ENCODE assay signal across 8 cellular contexts in the genomic region with DNA sequence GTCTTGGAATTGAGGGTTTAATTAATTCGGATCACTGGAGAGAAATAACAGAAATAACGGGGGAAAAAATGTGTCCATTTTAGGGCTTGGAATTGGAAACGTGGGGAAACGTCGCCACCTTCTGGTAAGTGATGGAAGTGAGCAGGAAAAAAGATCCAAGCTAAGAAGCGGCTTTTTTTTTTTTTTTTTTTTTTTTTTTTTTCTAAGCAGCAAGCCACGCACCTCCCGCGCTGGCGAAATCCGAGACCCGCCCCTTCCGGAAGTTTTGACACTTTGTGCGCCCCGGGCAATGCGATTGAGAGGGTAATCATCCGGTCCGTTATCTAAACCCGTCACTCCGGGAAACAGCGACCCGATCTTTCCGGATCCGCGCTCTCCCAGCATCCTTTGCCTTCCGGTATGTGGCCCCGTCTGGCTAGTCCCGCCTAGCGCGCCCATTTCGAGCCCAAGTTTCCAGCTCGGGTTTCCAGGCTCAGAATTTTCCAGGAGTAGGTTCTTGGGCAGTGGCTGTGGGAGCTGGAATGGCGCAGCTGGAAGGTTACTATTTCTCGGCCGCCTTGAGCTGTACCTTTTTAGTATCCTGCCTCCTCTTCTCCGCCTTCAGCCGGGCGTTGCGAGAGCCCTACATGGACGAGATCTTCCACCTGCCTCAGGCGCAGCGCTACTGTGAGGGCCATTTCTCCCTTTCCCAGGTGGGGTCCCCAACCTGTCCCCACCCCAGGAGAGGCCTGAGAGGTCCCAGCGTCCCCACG. TPM values are rescaled to one million over a fixed set of nuclear protein-coding genes. Genes with fewer than 3 reads are reported as not detected.
DNase-seq lines count a peak whose midpoint lies in the region; ATAC-seq and TF ChIP-seq lines count a peak whose summit lies in the region.

Gene ALG10 (plus strand): TSS at position 418 of the 752 bp plus-strand sequence. CDS start 104 bp downstream, at position 522.

- H3K27me3 ChIP-seq in thoracic aorta (replicated peaks; ENCODE audit: insufficient read depth): no peaks in the 10 kb centered on the region

- ATAC-seq in HG02610 (IDR thresholded peaks at IDR 0.05; ENCODE audit: unreplicated experiment) (peak; percentile 100), omental fat pad (ENCODE audit: low FRiP score) (peak; percentile 100), thoracic aorta (ENCODE audit: insufficient number of reproducible peaks, low FRiP score, low read depth) (peak; percentile 100)
- peak; percentile 100 for ATAC-seq in activated naive CD4-positive, alpha-beta T cell treated with anti-CD3 and anti-CD28 coated beads, Interleukin-2, amount 50 U/mL, for 72 hours

- no peak for TF ChIP-seq CTCF in omental fat pad (IDR thresholded peaks at IDR 0.05)
- TF ChIP-seq CTCF in thoracic aorta (IDR thresholded peaks at IDR 0.05): peak; percentile 76

- H3K36me3 Mint-ChIP-seq in activated naive CD4-positive, alpha-beta T cell treated with anti-CD3 and anti-CD28 coated beads, Interleukin-2, amount 50 U/mL, for 72 hours: peaks cover 0 to 8% of the 10 kb centered on the region in 2 donors

- H3K27ac ChIP-seq in thoracic aorta: peak within 1 kb of the TSS; percentile 80 to 85

- no peaks in the 10 kb centered on the region for H3K9me3 ChIP-seq in thoracic aorta

- H3K9me3 Mint-ChIP-seq in activated naive CD4-positive, alpha-beta T cell treated with anti-CD3 and anti-CD28 coated beads, Interleukin-2, amount 50 U/mL, for 72 hours: no peaks in the 10 kb centered on the region

- no peaks in the 10 kb centered on the region for H3K36me3 ChIP-seq in thoracic aorta

- H3K4me1 ChIP-seq in thoracic aorta (ENCODE audit: control insufficient read depth in 1 of 2, low read depth in 2 of 2): peaks cover 4 to 18% of the 10 kb centered on the region in 2 donors

- DNase-seq in NCI-H1092 treated with DMSO at 0.1 percent for 48 hours (lab: John Stamatoyannopoulos, UW): peak; percentile 96
- DNase-seq in SKM-1 (lab: John Stamatoyannopoulos, UW; ENCODE audit: unreplicated experiment): peak; percentile 39
- peak; percentile 91 to 95 for DNase-seq in activated naive CD4-positive, alpha-beta T cell treated with anti-CD3 and anti-CD28 coated beads, Interleukin-2, amount 50 U/mL, for 72 hours (ENCODE audit: low spot score in 2 of 2)
- peak; percentile 97 for DNase-seq in glomerular visceral epithelial cell (ENCODE audit: extremely low spot score)
- DNase-seq in omental fat pad (ENCODE audit: low spot score): peak; percentile 86
- DNase-seq in thoracic aorta (ENCODE audit: low spot score): peak; percentile 86

- TF ChIP-seq POLR2A in GM10847 (IDR thresholded peaks at IDR 0.05; ENCODE audit: extremely low read depth, insufficient read length): peak; percentile 62

- peak within 1 kb of the TSS; percentile 79 for H3K4me3 ChIP-seq in thoracic aorta

- peak within 1 kb of the TSS; percentile 94 to 99 for H3K27ac Mint-ChIP-seq in activated naive CD4-positive, alpha-beta T cell treated with anti-CD3 and anti-CD28 coated beads, Interleukin-2, amount 50 U/mL, for 72 hours

RNA-seq across cellular contexts. Expression of gene ALG10, which starts in this region (rescaled TPM):
- 10 to 100 TPM; 21.8 to 25.7 TPM for total RNA-seq in activated naive CD4-positive, alpha-beta T cell treated with anti-CD3 and anti-CD28 coated beads, Interleukin-2, amount 50 U/mL, for 72 hours
- total RNA-seq in omental fat pad: 10 to 100 TPM in 1 of 4 donors, 1 to 10 TPM in 3; 4.9 to 14.7 (median 7.1) TPM
- total RNA-seq in thoracic aorta: 10 to 100 TPM in 1 of 2 donors, 1 to 10 TPM in 1; 5.1 to 11.2 TPM

Comparison
In these comparisons a context has a peak if more than half of its experiments do, and no peak if none do; other contexts are left out.
1. Peak in every context shown above with its lines: DNase-seq, ATAC-seq, H3K4me3 ChIP-seq and H3K27ac ChIP-seq.
2. DNase-seq: peak in every context shown above with its lines; median percentile 97 in glomerular visceral epithelial cell; 96 in NCI-H1092 treated with DMSO at 0.1 percent for 48 hours; 93 in activated naive CD4-positive, alpha-beta T cell treated with anti-CD3 and anti-CD28 coated beads, Interleukin-2, amount 50 U/mL, for 72 hours; 86 in omental fat pad; 86 in thoracic aorta; 39 in SKM-1.